12 cellular contexts compared by ENCODE assay signal in genomic region chr7:151711906-151712771, GRCh38.
DNase-seq lines count a peak whose midpoint lies in the region; ATAC-seq, FAIRE-seq and TF ChIP-seq lines count a peak whose summit lies in the region.
"Had no signal": no experiment of that assay in that cellular context is flagged by ENCODE, and none has a peak within 500 bp of the region (broad histone marks: within the 10 kb centered on the region; RNA-seq: fewer than 3 reads in every experiment).

No MANE protein-coding gene starts in this region.

- no peaks in the 10 kb centered on the region for H3K27me3 Mint-ChIP-seq in neural crest cell (ENCODE audit: low read depth)
- H3K27me3 Mint-ChIP-seq: CD4-positive, alpha-beta memory T cell had no signal

- 0 out of 2 replicates have a peak overlapping the region, but pooled peaks have one; percentile 25 for H3K4me2 ChIP-seq in GM12878 (ENCODE audit: control insufficient read depth, insufficient read depth)

- in situ Hi-C loops in GM12878 (cut with MboI): no loop called here

- H3K4me3 Mint-ChIP-seq in neural crest cell: no peak overlapping the region
- H3K4me3 Mint-ChIP-seq: CD4-positive, alpha-beta memory T cell had no signal

- POLR2A ChIA-PET in GM12878 (lab: Charles Lee): no interaction called here

- H3K36me3 Mint-ChIP-seq in neural crest cell (ENCODE audit: low read depth): peaks cover 5% of the 10 kb centered on the region

- peak overlapping the region; percentile 43 for H3K27ac Mint-ChIP-seq in neural crest cell (ENCODE audit: unreplicated experiment)

- ATAC-seq in GM12878 (peak; percentile 85), GM21367 (IDR thresholded peaks at IDR 0.05; ENCODE audit: unreplicated experiment) (no peak)

- no peak overlapping the region for H3K27ac ChIP-seq in GM12878 (ENCODE audit: control insufficient read depth, insufficient read depth)

- no peak for TF ChIP-seq RAD21 in GM12878 (IDR thresholded peaks at IDR 0.05; ENCODE audit: insufficient read depth, low read depth, low read length)

- H3K4me3 ChIP-seq in GM12878: no peak overlapping the region

- TF ChIP-seq EP300 in GM12878 (IDR thresholded peaks at IDR 0.05; ENCODE audit: borderline replicate concordance in 1 of 2, control insufficient read depth in 1 of 2, low read depth in 2 of 2, low read length in 2 of 2): no peak

- no peaks in the 10 kb centered on the region; a peak in 1 of 4 replicates for H3K27me3 ChIP-seq in GM12878 (replicated peaks in 1 of 2; ENCODE audit: control insufficient read depth in 2 of 2, insufficient read depth in 2 of 2, low read length in 1 of 2)

- no peaks in the 10 kb centered on the region for H3K9me3 ChIP-seq in GM12878 (replicated peaks; ENCODE audit: control insufficient read depth, insufficient read depth, low read length)

- no peaks in the 10 kb centered on the region for H3K79me2 ChIP-seq in GM12878 (ENCODE audit: control insufficient read depth, insufficient read depth, low read length)

- intact Hi-C loops in GM12878 (cut with micrococcal nuclease; ENCODE audit: unreplicated experiment): no loop called here

- peak overlapping the region; percentile 19 for H2AFZ ChIP-seq in GM12878 (ENCODE audit: control insufficient read depth, low read depth, low read length)

- peaks cover 3% of the 10 kb centered on the region; the same call in 1 of the 2 replicates for H3K4me1 ChIP-seq in GM12878 (ENCODE audit: control insufficient read depth, insufficient read depth, low read length)

- 54% methylated on average over 22 of the region's 25 CpGs for WGBS in GM12878 (ENCODE audit: insufficient coverage, insufficient replicate concordance, low lambda C conversion rate, missing lambda C conversion rate)

- peaks cover 4% of the 10 kb centered on the region for H3K9me3 Mint-ChIP-seq in neural crest cell
- H3K9me3 Mint-ChIP-seq: CD4-positive, alpha-beta memory T cell had no signal

- SMC1A ChIA-PET in GM12878 (lab: Charles Lee; ENCODE audit: uncharacterized antibody, unreplicated experiment): no interaction called here

- CTCF ChIA-PET in GM12878 (lab: Yijun Ruan, JAX): interaction anchor here (0.6 kb wide), 1 partner anchor 400 kb away, joined by 4 read pairs; no protein-coding TSS in a partner anchor

- DNase-seq in DMS79 (lab: John Stamatoyannopoulos, UW) (peak; percentile 21), NCI-H1092 (lab: John Stamatoyannopoulos, UW) (peak; percentile 28), GM12878 (ENCODE audit: low read depth, low spot score) (no peak), neural crest cell (ENCODE audit: low read depth, low spot score) (no peak), SKM-1 (lab: John Stamatoyannopoulos, UW; ENCODE audit: unreplicated experiment) (no peak)
- no peak for DNase-seq in stimulated activated CD4-positive, alpha-beta T cell treated with anti-CD3 and anti-CD28 coated beads, Interleukin-4, amount 100 ng/mL, for 24 hours
- DNase-seq in stimulated activated CD4-positive, alpha-beta T cell treated with anti-CD3 and anti-CD28 coated beads, Interleukin-4, amount 100 ng/mL, for 4 hours: no peak
- DNase-seq: amniotic stem cell; CD4-positive, alpha-beta memory T cell; NCI-H1694 treated with DMSO at 0.1 percent for 48 hours; stimulated activated naive CD4-positive, alpha-beta T cell had no signal

- TF ChIP-seq POLR2A in GM12878 (IDR thresholded peaks at IDR 0.05; ENCODE audit: low read depth, low read length): no peak

- no peaks in the 10 kb centered on the region for H3K36me3 ChIP-seq in GM12878 (ENCODE audit: control insufficient read depth in 2 of 2, insufficient read depth in 2 of 2, low read length in 1 of 2)

- no peaks in the 10 kb centered on the region for H4K20me1 ChIP-seq in GM12878 (ENCODE audit: control insufficient read depth, insufficient read depth)

- TF ChIP-seq CTCF in GM12878 (IDR thresholded peaks at IDR 0.05 in 2 of 3, conservative IDR thresholded peaks at IDR 0.05 in 1 of 3; ENCODE audit: control insufficient read depth in 2 of 3, extremely low read depth in 1 of 3, insufficient read depth in 1 of 3, low read depth in 3 of 3, low read length in 3 of 3) (no peak), neural crest cell (conservative IDR thresholded peaks at IDR 0.05) (no peak)

- RAD21 ChIA-PET in GM12878 (lab: Charles Lee; ENCODE audit: unreplicated experiment): no interaction called here

- no peak for FAIRE-seq in GM12878 (lab: Jason Lieb, UNC)

- no peak overlapping the region for H3K9ac ChIP-seq in GM12878 (ENCODE audit: control insufficient read depth, insufficient read depth, low read length)

- no TSS peak for BruUV-seq in GM12878 (replicated peaks; lab: Mats Ljungman, UMichigan)

- H3K4me1 Mint-ChIP-seq in neural crest cell: peaks cover 4% of the 10 kb centered on the region

TF ChIP-seq in GM12878, 131 proteins besides CTCF, POLR2A, EP300 and RAD21:
- TF ChIP-seq USF1 (IDR thresholded peaks at IDR 0.05; ENCODE audit: borderline replicate concordance, extremely low read length, insufficient read depth, low read depth, low read length) (peak; percentile 6), BHLHE40 (IDR thresholded peaks at IDR 0.05; ENCODE audit: borderline replicate concordance in 1 of 2, low read depth in 2 of 2, low read length in 1 of 2) (0 out of 4 replicates have a peak, but pooled peaks of 1 of the 2 experiments have one; percentile 7), TBL1XR1 (IDR thresholded peaks at IDR 0.05; ENCODE audit: low read depth, low read length) (no peak), POLR2AphosphoS2 (IDR thresholded peaks at IDR 0.05; ENCODE audit: low read depth, low read length) (no peak), ELK1 (IDR thresholded peaks at IDR 0.05; ENCODE audit: low read depth, low read length) (no peak), CUX1 (IDR thresholded peaks at IDR 0.05; ENCODE audit: insufficient replicate concordance, low read depth, low read length) (no peak)
TF ChIP-seq in GM12878: peak in this region for 2.

Comparison
In these comparisons a context has a peak if more than half of its experiments do, and no peak if none do; other contexts are left out.
1. DNase-seq: peak in DMS79 (single experiment) and NCI-H1092 (single experiment); none in GM12878 (single experiment), neural crest cell (single experiment), SKM-1 (single experiment), stimulated activated CD4-positive, alpha-beta T cell treated with anti-CD3 and anti-CD28 coated beads, Interleukin-4, amount 100 ng/mL, for 24 hours (single experiment) and stimulated activated CD4-positive, alpha-beta T cell treated with anti-CD3 and anti-CD28 coated beads, Interleukin-4, amount 100 ng/mL, for 4 hours (0 of 2).